10 cellular contexts compared by ENCODE assay signal in the genomic region with DNA sequence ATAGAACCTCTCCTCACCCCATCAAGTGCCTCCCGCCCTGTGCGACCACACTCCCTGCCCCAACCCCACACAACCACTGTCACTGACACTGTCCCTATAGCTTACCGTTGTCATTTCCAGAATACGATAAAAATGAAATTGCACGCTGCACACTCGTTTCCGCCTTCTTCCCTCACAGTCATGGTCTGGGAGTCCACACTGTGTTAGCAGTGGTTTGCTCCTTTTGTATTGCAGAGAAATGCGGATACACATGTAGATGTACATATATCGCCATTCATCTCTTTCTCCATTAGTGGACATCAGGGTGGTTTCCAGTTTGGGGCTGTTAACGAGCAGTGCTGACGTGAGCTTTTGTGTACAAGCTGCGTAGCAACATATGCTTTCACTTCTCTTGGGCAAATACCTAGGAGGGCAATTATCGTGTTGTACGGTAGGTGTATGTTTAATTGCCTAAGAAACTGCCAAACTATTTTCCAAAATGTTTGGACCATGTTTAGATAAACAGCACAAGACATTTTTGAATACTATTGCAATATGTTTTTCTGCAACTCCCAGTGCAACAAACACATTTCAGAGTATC. TPM values are rescaled to one million over a fixed set of nuclear protein-coding genes. Genes with fewer than 3 reads are reported as not detected.
A peak's percentile ranks its signal among the peaks of the same experiment; 100 is the strongest.
DNase-seq lines count a peak whose midpoint lies in the region; ATAC-seq lines count a peak whose summit lies in the region.
"Had no signal": no experiment of that assay in that cellular context is flagged by ENCODE, and none has a peak within 500 bp of the region (broad histone marks: within the 10 kb centered on the region; RNA-seq: fewer than 3 reads in every experiment).

No MANE protein-coding gene starts in this region.

- H3K27ac Mint-ChIP-seq in activated naive CD4-positive, alpha-beta T cell treated with anti-CD3 and anti-CD28 coated beads, Interleukin-2, amount 50 U/mL, for 72 hours = peak overlapping the region; percentile 85 to 99
- H3K27ac Mint-ChIP-seq in stimulated activated effector memory CD8-positive, alpha-beta T cell treated with anti-CD3 and anti-CD28 coated beads, Interleukin-12 subunit alpha, Interleukin-12 subunit beta, amount 100 ng/mL, for 72 hours = peak overlapping the region; percentile 15
- H3K27ac Mint-ChIP-seq: mesothelial cell of epicardium had no signal

- H3K4me1 Mint-ChIP-seq in stimulated activated effector memory CD8-positive, alpha-beta T cell treated with anti-CD3 and anti-CD28 coated beads, Interleukin-12 subunit alpha, Interleukin-12 subunit beta, amount 100 ng/mL, for 72 hours = peaks cover 18% of the 10 kb centered on the region

- ATAC-seq in activated naive CD4-positive, alpha-beta T cell treated with anti-CD3 and anti-CD28 coated beads, Interleukin-2, amount 50 U/mL, for 72 hours = peak; percentile 15 to 34
- ATAC-seq in stimulated activated effector memory CD8-positive, alpha-beta T cell treated with anti-CD3 and anti-CD28 coated beads, Interleukin-12 subunit alpha, Interleukin-12 subunit beta, amount 100 ng/mL, for 72 hours = peak; percentile 71
- ATAC-seq in HG03175 (IDR thresholded peaks at IDR 0.05; ENCODE audit: unreplicated experiment) = no peak
- ATAC-seq: SK-N-SH treated with all-trans-retinoic acid at 6 μM for 48 hours had no signal

- H3K9me3 Mint-ChIP-seq in activated naive CD4-positive, alpha-beta T cell treated with anti-CD3 and anti-CD28 coated beads, Interleukin-2, amount 50 U/mL, for 72 hours = no peaks in the 10 kb centered on the region
- H3K9me3 Mint-ChIP-seq in stimulated activated effector memory CD8-positive, alpha-beta T cell treated with anti-CD3 and anti-CD28 coated beads, Interleukin-12 subunit alpha, Interleukin-12 subunit beta, amount 100 ng/mL, for 72 hours = no peaks in the 10 kb centered on the region
- H3K9me3 Mint-ChIP-seq: mesothelial cell of epicardium had no signal

- peaks cover 11 to 27% of the 10 kb centered on the region in 2 donors for H3K36me3 Mint-ChIP-seq in activated naive CD4-positive, alpha-beta T cell treated with anti-CD3 and anti-CD28 coated beads, Interleukin-2, amount 50 U/mL, for 72 hours
- peaks cover 4% of the 10 kb centered on the region for H3K36me3 Mint-ChIP-seq in stimulated activated effector memory CD8-positive, alpha-beta T cell treated with anti-CD3 and anti-CD28 coated beads, Interleukin-12 subunit alpha, Interleukin-12 subunit beta, amount 100 ng/mL, for 72 hours
- H3K36me3 Mint-ChIP-seq: mesothelial cell of epicardium had no signal

- DNase-seq in NCI-H1436 (lab: John Stamatoyannopoulos, UW) (peak; percentile 22), NCI-H1436 treated with DMSO at 0.1 percent for 48 hours (lab: John Stamatoyannopoulos, UW) (no peak), NCI-H2081 treated with DMSO at 0.1 percent for 48 hours (lab: John Stamatoyannopoulos, UW) (peak; percentile 56), CD1c-positive myeloid dendritic cell (ENCODE audit: extremely low spot score) (no peak), iPS-NIHi11 (ENCODE audit: low spot score) (no peak)
- DNase-seq in activated naive CD4-positive, alpha-beta T cell treated with anti-CD3 and anti-CD28 coated beads, Interleukin-2, amount 50 U/mL, for 72 hours (ENCODE audit: low spot score in 2 of 2) = no peak
- DNase-seq in stimulated activated effector memory CD8-positive, alpha-beta T cell treated with anti-CD3 and anti-CD28 coated beads, Interleukin-12 subunit alpha, Interleukin-12 subunit beta, amount 100 ng/mL, for 72 hours (ENCODE audit: low spot score in 2 of 2) = no peak

- H3K4me3 Mint-ChIP-seq in stimulated activated effector memory CD8-positive, alpha-beta T cell treated with anti-CD3 and anti-CD28 coated beads, Interleukin-12 subunit alpha, Interleukin-12 subunit beta, amount 100 ng/mL, for 72 hours = peak overlapping the region; percentile 54
- H3K4me3 Mint-ChIP-seq: mesothelial cell of epicardium had no signal

RNA-seq across cellular contexts. Expression of gene CD5, which starts 59.2 kb away (rescaled TPM):
- total RNA-seq in activated naive CD4-positive, alpha-beta T cell treated with anti-CD3 and anti-CD28 coated beads, Interleukin-2, amount 50 U/mL, for 72 hours = 100 to 1,000 TPM; 227 to 294 TPM
- total RNA-seq: mesothelial cell of epicardium had no signal

Comparison
In these comparisons a context has a peak if more than half of its experiments do, and no peak if none do; other contexts are left out.
1. DNase-seq: peak in NCI-H1436 (single experiment) and NCI-H2081 treated with DMSO at 0.1 percent for 48 hours (single experiment); none in NCI-H1436 treated with DMSO at 0.1 percent for 48 hours (single experiment), activated naive CD4-positive, alpha-beta T cell treated with anti-CD3 and anti-CD28 coated beads, Interleukin-2, amount 50 U/mL, for 72 hours (0 of 2), stimulated activated effector memory CD8-positive, alpha-beta T cell treated with anti-CD3 and anti-CD28 coated beads, Interleukin-12 subunit alpha, Interleukin-12 subunit beta, amount 100 ng/mL, for 72 hours (0 of 2), CD1c-positive myeloid dendritic cell (single experiment) and iPS-NIHi11 (single experiment).